Comparison of ENCODE assay signal across 1 cellular context in the genomic region with DNA sequence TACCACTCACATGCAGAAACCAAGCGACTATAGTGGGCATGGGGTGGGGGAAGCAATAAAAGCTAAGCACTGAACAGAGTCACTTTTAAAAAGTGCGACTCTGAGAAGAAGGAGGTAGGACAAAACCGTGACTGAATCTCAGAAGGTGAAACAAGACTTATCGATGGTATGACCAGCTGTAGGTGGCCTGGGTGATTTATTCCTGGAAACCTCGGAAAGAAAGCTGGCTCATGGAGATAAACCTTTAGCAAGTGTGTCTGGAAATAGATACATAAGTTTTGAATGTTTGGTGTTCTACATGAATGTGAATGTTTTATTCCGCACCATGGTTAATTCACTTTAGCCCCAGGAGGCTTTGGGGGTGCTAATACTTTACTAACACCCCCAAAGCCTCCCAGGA.
TF ChIP-seq lines count a peak whose summit lies in the region.

No MANE protein-coding gene starts in this region.

TF ChIP-seq in K562, 482 proteins besides CTCF, POLR2A, EP300 and RAD21 (continued from another document):
- no peak for TF ChIP-seq ZNF197 (CRISPR knock-in tag; IDR thresholded peaks at IDR 0.05; ENCODE audit: low read depth)
- no peak for TF ChIP-seq HMG20A (CRISPR knock-in tag; conservative IDR thresholded peaks at IDR 0.05)
- no peak for TF ChIP-seq NCOA2 (IDR thresholded peaks at IDR 0.05; ENCODE audit: partially characterized antibody in 2 of 2)
- peak; percentile 29; the same call in 1 of the 2 replicates for TF ChIP-seq TEAD4 (IDR thresholded peaks at IDR 0.05; ENCODE audit: low read length)
- no peak for TF ChIP-seq TEAD4 (CRISPR knock-in tag; IDR thresholded peaks at IDR 0.05; ENCODE audit: borderline replicate concordance)
- TF ChIP-seq SMC3 (conservative IDR thresholded peaks at IDR 0.05; ENCODE audit: insufficient read depth, low read depth, low read length): no peak
- no peak for TF ChIP-seq NKRF (IDR thresholded peaks at IDR 0.05; ENCODE audit: borderline replicate concordance)
- no peak for TF ChIP-seq XRCC4 (IDR thresholded peaks at IDR 0.05; ENCODE audit: extremely low read depth, insufficient read depth, insufficient read length)
- peak; percentile 38 for TF ChIP-seq TCF3 (CRISPR knock-in tag; IDR thresholded peaks at IDR 0.05)
- TF ChIP-seq CEBPG (CRISPR knock-in tag; IDR thresholded peaks at IDR 0.05): no peak
- TF ChIP-seq CEBPG (tag; conservative IDR thresholded peaks at IDR 0.05 in 1 of 2, IDR thresholded peaks at IDR 0.05 in 1 of 2): no peak
- peak; percentile 65 for TF ChIP-seq CBFA2T3 (IDR thresholded peaks at IDR 0.05)
- TF ChIP-seq THAP7 (CRISPR knock-in tag; IDR thresholded peaks at IDR 0.05): no peak
- no peak for TF ChIP-seq CTBP1 (IDR thresholded peaks at IDR 0.05; ENCODE audit: borderline replicate concordance)
- no peak for TF ChIP-seq TAF1 (IDR thresholded peaks at IDR 0.05; ENCODE audit: control insufficient read depth, extremely low read depth, insufficient read depth, low read length, severe bottlenecking)
- TF ChIP-seq, protein P1, sequence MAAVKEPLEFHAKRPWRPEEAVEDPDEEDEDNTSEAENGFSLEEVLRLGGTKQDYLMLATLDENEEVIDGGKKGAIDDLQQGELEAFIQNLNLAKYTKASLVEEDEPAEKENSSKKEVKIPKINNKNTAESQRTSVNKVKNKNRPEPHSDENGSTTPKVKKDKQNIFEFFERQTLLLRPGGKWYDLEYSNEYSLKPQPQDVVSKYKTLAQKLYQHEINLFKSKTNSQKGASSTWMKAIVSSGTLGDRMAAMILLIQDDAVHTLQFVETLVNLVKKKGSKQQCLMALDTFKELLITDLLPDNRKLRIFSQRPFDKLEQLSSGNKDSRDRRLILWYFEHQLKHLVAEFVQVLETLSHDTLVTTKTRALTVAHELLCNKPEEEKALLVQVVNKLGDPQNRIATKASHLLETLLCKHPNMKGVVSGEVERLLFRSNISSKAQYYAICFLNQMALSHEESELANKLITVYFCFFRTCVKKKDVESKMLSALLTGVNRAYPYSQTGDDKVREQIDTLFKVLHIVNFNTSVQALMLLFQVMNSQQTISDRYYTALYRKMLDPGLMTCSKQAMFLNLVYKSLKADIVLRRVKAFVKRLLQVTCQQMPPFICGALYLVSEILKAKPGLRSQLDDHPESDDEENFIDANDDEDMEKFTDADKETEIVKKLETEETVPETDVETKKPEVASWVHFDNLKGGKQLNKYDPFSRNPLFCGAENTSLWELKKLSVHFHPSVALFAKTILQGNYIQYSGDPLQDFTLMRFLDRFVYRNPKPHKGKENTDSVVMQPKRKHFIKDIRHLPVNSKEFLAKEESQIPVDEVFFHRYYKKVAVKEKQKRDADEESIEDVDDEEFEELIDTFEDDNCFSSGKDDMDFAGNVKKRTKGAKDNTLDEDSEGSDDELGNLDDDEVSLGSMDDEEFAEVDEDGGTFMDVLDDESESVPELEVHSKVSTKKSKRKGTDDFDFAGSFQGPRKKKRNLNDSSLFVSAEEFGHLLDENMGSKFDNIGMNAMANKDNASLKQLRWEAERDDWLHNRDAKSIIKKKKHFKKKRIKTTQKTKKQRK (IDR thresholded peaks at IDR 0.05; ENCODE audit: borderline replicate concordance, low read depth, low read length): no peak
- no peak for TF ChIP-seq ZNF644 (tag; IDR thresholded peaks at IDR 0.05; ENCODE audit: low read depth)
- no peak for TF ChIP-seq ZNF717 (CRISPR knock-in tag; IDR thresholded peaks at IDR 0.05)
- TF ChIP-seq SMARCA4 (IDR thresholded peaks at IDR 0.05): no peak
- no peak for TF ChIP-seq ZNF184 (CRISPR knock-in tag; IDR thresholded peaks at IDR 0.05)
- no peak for TF ChIP-seq ZFP1 (CRISPR knock-in tag; IDR thresholded peaks at IDR 0.05)
- no peak for TF ChIP-seq NFE2L1 (tag; IDR thresholded peaks at IDR 0.05; ENCODE audit: borderline replicate concordance, low read depth)
- no peak for TF ChIP-seq ZSCAN29 (IDR thresholded peaks at IDR 0.05)
- TF ChIP-seq TAL1 (IDR thresholded peaks at IDR 0.05): peak; percentile 46
